14 cellular contexts compared by ENCODE assay signal in genomic region chr20:41900292-41900691, GRCh38.
DNase-seq lines count a peak whose midpoint lies in the region; ATAC-seq and TF ChIP-seq lines count a peak whose summit lies in the region.
"Had no signal": no experiment of that assay in that cellular context is flagged by ENCODE, and none has a peak within 500 bp of the region (broad histone marks: within the 10 kb centered on the region; RNA-seq: fewer than 3 reads in every experiment).

No MANE protein-coding gene starts in this region.

- peaks cover 0 to 8% (median 0%) of the 10 kb centered on the region in 4 donors for H3K27me3 ChIP-seq in esophagus muscularis mucosa

- no peak overlapping the region for H3K27ac ChIP-seq in esophagus muscularis mucosa (replicated peaks in 1 of 4)
- H3K27ac ChIP-seq: 22Rv1 had no signal

- no peak overlapping the region for H3K4me3 ChIP-seq in esophagus muscularis mucosa
- H3K4me3 ChIP-seq: HAP-1 had no signal

- TF ChIP-seq EP300 in esophagus muscularis mucosa (IDR thresholded peaks at IDR 0.05) = no peak

- TF ChIP-seq POLR2A in esophagus muscularis mucosa (IDR thresholded peaks at IDR 0.05; ENCODE audit: low read depth) = no peak

- intact Hi-C loops in esophagus muscularis mucosa (cut with DNase I) = no loop called here

- H3K36me3 ChIP-seq in esophagus muscularis mucosa = no peaks in the 10 kb centered on the region
- H3K36me3 ChIP-seq: HAP-1 had no signal

- ATAC-seq in HG03135 (IDR thresholded peaks at IDR 0.05; ENCODE audit: unreplicated experiment) (no peak), SK-N-SH treated with all-trans-retinoic acid at 6 μM for 48 hours (no peak)
- ATAC-seq: CD8-positive, alpha-beta T cell had no signal

- peaks cover 0 to 22% (median 0%) of the 10 kb centered on the region in 4 donors for H3K4me1 ChIP-seq in esophagus muscularis mucosa
- H3K4me1 ChIP-seq: Caco-2, HAP-1 had no signal

- peak; percentile 28 for DNase-seq in NCI-H1436 (lab: John Stamatoyannopoulos, UW)
- DNase-seq in NCI-H1436 treated with DMSO at 0.1 percent for 48 hours (lab: John Stamatoyannopoulos, UW) = no peak
- peak; percentile 60 for DNase-seq in NCI-H146 (lab: John Stamatoyannopoulos, UW)
- DNase-seq in esophagus muscularis mucosa (ENCODE audit: extremely low spot score) = peak; percentile 17
- DNase-seq in activated CD4-positive, alpha-beta T cell treated with anti-CD3 and anti-CD28 coated beads, Interleukin-2, amount 50 U/mL, for 4 hours = no peak
- DNase-seq: Caco-2; CD8-positive, alpha-beta T cell; DND-41; GDM1; IMR-90 had no signal

- no peaks in the 10 kb centered on the region for H3K9me3 ChIP-seq in esophagus muscularis mucosa
- H3K9me3 ChIP-seq: Caco-2, HAP-1 had no signal

- no peak for TF ChIP-seq CTCF in esophagus muscularis mucosa (IDR thresholded peaks at IDR 0.05)

- WGBS in esophagus muscularis mucosa = 71% methylated on average over 3 of the region's 3 CpGs

TF ChIP-seq in SK-N-SH treated with all-trans-retinoic acid at 6 μM for 48 hours, 23 proteins besides CTCF, POLR2A, EP300 and RAD21:
- no peak for TF ChIP-seq GLIS3 (CRISPR knock-in tag; IDR thresholded peaks at IDR 0.05)
- TF ChIP-seq CSDC2 (CRISPR knock-in tag; IDR thresholded peaks at IDR 0.05) = no peak
- no peak for TF ChIP-seq TOX (CRISPR knock-in tag; IDR thresholded peaks at IDR 0.05; ENCODE audit: borderline replicate concordance)
- TF ChIP-seq ISL1 (CRISPR knock-in tag; IDR thresholded peaks at IDR 0.05) = no peak
- no peak for TF ChIP-seq ZNF70 (CRISPR knock-in tag; IDR thresholded peaks at IDR 0.05)
- no peak for TF ChIP-seq ZNF8 (CRISPR knock-in tag; IDR thresholded peaks at IDR 0.05)
- no peak for TF ChIP-seq ZFP3 (CRISPR knock-in tag; IDR thresholded peaks at IDR 0.05)
- no peak for TF ChIP-seq ARNTL (CRISPR knock-in tag; IDR thresholded peaks at IDR 0.05; ENCODE audit: borderline replicate concordance, low read depth)
- TF ChIP-seq PATZ1 (CRISPR knock-in tag; IDR thresholded peaks at IDR 0.05; ENCODE audit: borderline replicate concordance) = no peak
- no peak for TF ChIP-seq CSRNP3 (CRISPR knock-in tag; IDR thresholded peaks at IDR 0.05)
- no peak for TF ChIP-seq SNAI2 (CRISPR knock-in tag; IDR thresholded peaks at IDR 0.05)
- TF ChIP-seq, protein P1, sequence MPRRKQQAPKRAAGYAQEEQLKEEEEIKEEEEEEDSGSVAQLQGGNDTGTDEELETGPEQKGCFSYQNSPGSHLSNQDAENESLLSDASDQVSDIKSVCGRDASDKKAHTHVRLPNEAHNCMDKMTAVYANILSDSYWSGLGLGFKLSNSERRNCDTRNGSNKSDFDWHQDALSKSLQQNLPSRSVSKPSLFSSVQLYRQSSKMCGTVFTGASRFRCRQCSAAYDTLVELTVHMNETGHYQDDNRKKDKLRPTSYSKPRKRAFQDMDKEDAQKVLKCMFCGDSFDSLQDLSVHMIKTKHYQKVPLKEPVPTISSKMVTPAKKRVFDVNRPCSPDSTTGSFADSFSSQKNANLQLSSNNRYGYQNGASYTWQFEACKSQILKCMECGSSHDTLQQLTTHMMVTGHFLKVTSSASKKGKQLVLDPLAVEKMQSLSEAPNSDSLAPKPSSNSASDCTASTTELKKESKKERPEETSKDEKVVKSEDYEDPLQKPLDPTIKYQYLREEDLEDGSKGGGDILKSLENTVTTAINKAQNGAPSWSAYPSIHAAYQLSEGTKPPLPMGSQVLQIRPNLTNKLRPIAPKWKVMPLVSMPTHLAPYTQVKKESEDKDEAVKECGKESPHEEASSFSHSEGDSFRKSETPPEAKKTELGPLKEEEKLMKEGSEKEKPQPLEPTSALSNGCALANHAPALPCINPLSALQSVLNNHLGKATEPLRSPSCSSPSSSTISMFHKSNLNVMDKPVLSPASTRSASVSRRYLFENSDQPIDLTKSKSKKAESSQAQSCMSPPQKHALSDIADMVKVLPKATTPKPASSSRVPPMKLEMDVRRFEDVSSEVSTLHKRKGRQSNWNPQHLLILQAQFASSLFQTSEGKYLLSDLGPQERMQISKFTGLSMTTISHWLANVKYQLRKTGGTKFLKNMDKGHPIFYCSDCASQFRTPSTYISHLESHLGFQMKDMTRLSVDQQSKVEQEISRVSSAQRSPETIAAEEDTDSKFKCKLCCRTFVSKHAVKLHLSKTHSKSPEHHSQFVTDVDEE (CRISPR knock-in tag; IDR thresholded peaks at IDR 0.05) = no peak
- TF ChIP-seq TCF4 (CRISPR knock-in tag; IDR thresholded peaks at IDR 0.05; ENCODE audit: borderline replicate concordance) = no peak
TF ChIP-seq in SK-N-SH treated with all-trans-retinoic acid at 6 μM for 48 hours: peak in this region for 0.

Comparison
In these comparisons a context has a peak if more than half of its experiments do, and no peak if none do; other contexts are left out.
1. DNase-seq: peak in NCI-H1436 (single experiment), NCI-H146 (single experiment) and esophagus muscularis mucosa (single experiment); none in NCI-H1436 treated with DMSO at 0.1 percent for 48 hours (single experiment) and activated CD4-positive, alpha-beta T cell treated with anti-CD3 and anti-CD28 coated beads, Interleukin-2, amount 50 U/mL, for 4 hours (0 of 2).